Comparison of ENCODE assay signal across 9 cellular contexts in the genomic region with DNA sequence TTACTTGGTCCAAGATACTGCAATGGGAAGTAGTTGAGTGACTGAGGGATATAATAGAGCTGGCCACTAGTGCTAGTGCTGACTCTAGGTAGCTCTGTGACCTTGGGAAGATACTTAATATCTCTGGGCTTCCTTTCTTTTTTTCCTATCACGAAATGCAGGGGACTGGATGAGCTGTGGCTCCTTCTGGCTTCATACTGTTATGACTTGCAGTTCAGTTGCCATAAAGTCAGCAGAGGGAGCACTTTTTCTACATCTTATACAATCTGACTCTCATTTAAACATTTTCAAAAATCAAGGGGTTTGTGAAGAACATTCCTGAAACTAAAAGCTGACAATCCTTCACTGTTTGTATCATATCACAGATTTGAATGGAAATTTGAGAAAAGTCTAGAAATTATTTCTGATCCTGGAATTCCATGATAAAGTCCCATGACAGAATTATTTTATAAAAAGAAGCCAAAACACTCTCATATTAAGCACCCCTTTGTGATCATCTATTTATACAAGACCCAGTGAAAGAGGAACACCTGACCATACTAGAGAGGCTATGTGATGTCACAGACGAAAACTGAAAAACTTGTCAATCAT. TPM values are rescaled to one million over a fixed set of nuclear protein-coding genes. Genes with fewer than 3 reads are reported as not detected.
DNase-seq lines count a peak whose midpoint lies in the region; ATAC-seq and TF ChIP-seq lines count a peak whose summit lies in the region.
"Had no signal": no experiment of that assay in that cellular context is flagged by ENCODE, and none has a peak within 500 bp of the region (broad histone marks: within the 10 kb centered on the region; RNA-seq: fewer than 3 reads in every experiment).

No MANE protein-coding gene starts in this region.

- no peaks in the 10 kb centered on the region for H3K9me3 Mint-ChIP-seq in activated CD4-positive, alpha-beta T cell treated with anti-CD3 and anti-CD28 coated beads, Interleukin-2, amount 10 ng/mL, durations not matched to agents 24 days and 14 days
- no peaks in the 10 kb centered on the region for H3K9me3 Mint-ChIP-seq in natural killer cell

- DNase-seq in DMS153 (lab: John Stamatoyannopoulos, UW) (peak; percentile 14), HFF-Myc (ENCODE audit: extremely low read depth, low read depth) (no peak), dorsolateral prefrontal cortex (peak in 1 of 10 donors; percentile 22), natural killer cell (no peak)
- no peak for DNase-seq in activated CD4-positive, alpha-beta T cell treated with anti-CD3 and anti-CD28 coated beads, Interleukin-2, amount 10 ng/mL, durations not matched to agents 24 days and 14 days
- no peak for DNase-seq in activated CD8-positive, alpha-beta memory T cell treated with anti-CD3 and anti-CD28 coated beads for 24 hours

- H4K20me1 ChIP-seq in OCI-LY3 (ENCODE audit: insufficient read depth, low read length): no peaks in the 10 kb centered on the region
- no peaks in the 10 kb centered on the region for H4K20me1 ChIP-seq in neural cell (ENCODE audit: insufficient read depth)

- H3K36me3 ChIP-seq in OCI-LY3 (replicated peaks; ENCODE audit: low read depth, low read length): no peaks in the 10 kb centered on the region
- no peaks in the 10 kb centered on the region for H3K36me3 ChIP-seq in neural cell (ENCODE audit: insufficient read depth, low read length)
- H3K36me3 ChIP-seq: SJCRH30 had no signal

- no peak overlapping the region for H3K9ac ChIP-seq in OCI-LY3 (ENCODE audit: low read length)
- H3K9ac ChIP-seq in neural cell (ENCODE audit: low read length): no peak overlapping the region

- TF ChIP-seq EP300 in neural cell (conservative IDR thresholded peaks at IDR 0.05; ENCODE audit: poor library complexity, severe bottlenecking): no peak

- no peaks in the 10 kb centered on the region for H3F3A ChIP-seq in neural cell (ENCODE audit: insufficient read depth, low read length, poor library complexity, severe bottlenecking)

- H3K27ac ChIP-seq in OCI-LY3 (ENCODE audit: low read length) (no peak overlapping the region), dorsolateral prefrontal cortex (peak overlapping the region; percentile 72 to 100 (median 99)), neural cell (ENCODE audit: low read length) (no peak overlapping the region)
- H3K27ac ChIP-seq: SJCRH30 had no signal

- H2AFZ ChIP-seq in OCI-LY3 (ENCODE audit: low read depth, low read length): no peak overlapping the region
- no peak overlapping the region for H2AFZ ChIP-seq in neural cell (ENCODE audit: low read depth, low read length)

- peak; percentile 54 for TF ChIP-seq CTCF in HFF-Myc (IDR thresholded peaks at IDR 0.05; ENCODE audit: low read depth, low read length, missing control alignments)
- peak; percentile 82 for TF ChIP-seq CTCF in OCI-LY3 (IDR thresholded peaks at IDR 0.05; ENCODE audit: low read depth, low read length)
- TF ChIP-seq CTCF in dorsolateral prefrontal cortex (IDR thresholded peaks at IDR 0.05 in 54 of 56, conservative IDR thresholded peaks at IDR 0.05 in 2 of 56; ENCODE audit: low read depth in 1 of 56, partially characterized antibody in 56 of 56): peak in 55 of 56 donors; percentile 57 to 81 (median 70)
- peak; percentile 78 for TF ChIP-seq CTCF in neural cell (IDR thresholded peaks at IDR 0.05; ENCODE audit: poor library complexity, severe bottlenecking)
- no peak for TF ChIP-seq CTCF in natural killer cell (IDR thresholded peaks at IDR 0.05)

- peaks cover 79% of the 10 kb centered on the region for H3K27me3 Mint-ChIP-seq in activated CD4-positive, alpha-beta T cell treated with anti-CD3 and anti-CD28 coated beads, Interleukin-2, amount 10 ng/mL, durations not matched to agents 24 days and 14 days
- peaks cover 43 to 66% of the 10 kb centered on the region in 2 donors for H3K27me3 Mint-ChIP-seq in natural killer cell (ENCODE audit: low read depth in 2 of 2)

- H3K4me1 Mint-ChIP-seq in activated CD4-positive, alpha-beta T cell treated with anti-CD3 and anti-CD28 coated beads, Interleukin-2, amount 10 ng/mL, durations not matched to agents 24 days and 14 days: peaks cover 24% of the 10 kb centered on the region
- peaks cover 10 to 28% of the 10 kb centered on the region in 2 donors for H3K4me1 Mint-ChIP-seq in natural killer cell

- no peak for ATAC-seq in natural killer cell

- TF ChIP-seq RAD21 in neural cell (conservative IDR thresholded peaks at IDR 0.05): peak; percentile 79

- H3K9me2 ChIP-seq in neural cell (ENCODE audit: insufficient read depth, low read length): no peaks in the 10 kb centered on the region

- no peaks in the 10 kb centered on the region for H3K79me2 ChIP-seq in OCI-LY3 (ENCODE audit: low read length)
- no peaks in the 10 kb centered on the region for H3K79me2 ChIP-seq in neural cell (replicated peaks; ENCODE audit: insufficient read depth, low read length)

- H3K4me1 ChIP-seq in OCI-LY3 (ENCODE audit: low read length): peaks cover 58% of the 10 kb centered on the region

- peaks cover 44% of the 10 kb centered on the region for H3K27me3 ChIP-seq in OCI-LY3 (ENCODE audit: low read depth, low read length)
- no peaks in the 10 kb centered on the region for H3K27me3 ChIP-seq in dorsolateral prefrontal cortex
- H3K27me3 ChIP-seq in neural cell (ENCODE audit: insufficient read depth, low read depth, low read length): peaks cover 87% of the 10 kb centered on the region

- no peak overlapping the region for H3K4me3 ChIP-seq in HFF-Myc (replicated peaks; ENCODE audit: low read depth, low read length)
- peak overlapping the region; percentile 22 for H3K4me3 ChIP-seq in OCI-LY3 (ENCODE audit: low read length)
- H3K4me3 ChIP-seq in dorsolateral prefrontal cortex: peak overlapping the region in 56 of 59 donors; percentile 4 to 93 (median 80)
- no peak overlapping the region for H3K4me3 ChIP-seq in neural cell (ENCODE audit: low read length)
- H3K4me3 ChIP-seq: SJCRH30 had no signal

- H3K36me3 Mint-ChIP-seq in activated CD4-positive, alpha-beta T cell treated with anti-CD3 and anti-CD28 coated beads, Interleukin-2, amount 10 ng/mL, durations not matched to agents 24 days and 14 days (ENCODE audit: low read depth): no peaks in the 10 kb centered on the region
- no peaks in the 10 kb centered on the region for H3K36me3 Mint-ChIP-seq in natural killer cell

- peak overlapping the region; percentile 79 for H3K4me2 ChIP-seq in OCI-LY3 (ENCODE audit: low read length)
- H3K4me2 ChIP-seq in neural cell (ENCODE audit: low read length): no peak overlapping the region

- no peaks in the 10 kb centered on the region for H3K9me3 ChIP-seq in OCI-LY3 (ENCODE audit: insufficient read depth, low read length)
- no peaks in the 10 kb centered on the region for H3K9me3 ChIP-seq in neural cell (ENCODE audit: low read length)
- H3K9me3 ChIP-seq: SJCRH30 had no signal

- no peak overlapping the region for H3K4me3 Mint-ChIP-seq in activated CD4-positive, alpha-beta T cell treated with anti-CD3 and anti-CD28 coated beads, Interleukin-2, amount 10 ng/mL, durations not matched to agents 24 days and 14 days
- no peak overlapping the region for H3K4me3 Mint-ChIP-seq in natural killer cell

- H3K27ac Mint-ChIP-seq in activated CD4-positive, alpha-beta T cell treated with anti-CD3 and anti-CD28 coated beads, Interleukin-2, amount 10 ng/mL, durations not matched to agents 24 days and 14 days: no peak overlapping the region
- no peak overlapping the region for H3K27ac Mint-ChIP-seq in natural killer cell

- intact Hi-C loops in dorsolateral prefrontal cortex (cut with DNase I): loop anchor here in 1 of 2 donors (10.0 kb wide), 1 partner anchor 165 kb away; a partner anchor contains a TSS
- intact Hi-C loops in activated CD4-positive, alpha-beta T cell treated with anti-CD3 and anti-CD28 coated beads, Interleukin-2, amount 10 ng/mL, durations not matched to agents 24 days and 14 days (cut with micrococcal nuclease): loop anchor here (10.0 kb wide), 1 partner anchor 405 kb away; no protein-coding TSS in a partner anchor
- intact Hi-C loops in natural killer cell (cut with micrococcal nuclease): no loop called here

TF ChIP-seq in neural cell, 6 proteins besides CTCF, POLR2A, EP300 and RAD21:
- TF ChIP-seq SMC3 (conservative IDR thresholded peaks at IDR 0.05; ENCODE audit: poor library complexity) (peak; percentile 89), POLR2AphosphoS5 (IDR thresholded peaks at IDR 0.05) (no peak)

RNA-seq across cellular contexts. Expression of a gene that starts 5.4 kb away (rescaled TPM):
- total RNA-seq in dorsolateral prefrontal cortex (100 to 1,000 TPM in 109 of 120 experiments, 10 to 100 TPM in 11; 75.0 to 217 (median 136) TPM), natural killer cell (1 to 10 TPM in 1 of 3 donors, under 1 TPM in 1, not detected in 1; 0.09 to 3.7 TPM)
- 0.12 TPM in 1 of 2 replicates, not detected in the other for polyA plus RNA-seq in neural cell
- polyA minus RNA-seq in neural cell: not detected in 2 replicates
- not detected in 2 replicates for total RNA-seq in activated CD4-positive, alpha-beta T cell treated with anti-CD3 and anti-CD28 coated beads, Interleukin-2, amount 10 ng/mL, durations not matched to agents 24 days and 14 days

Comparison
In these comparisons a context has a peak if more than half of its experiments do, and no peak if none do; other contexts are left out.
1. H3K4me3 ChIP-seq: peak in OCI-LY3 (single experiment) and dorsolateral prefrontal cortex (56 of 59); none in HFF-Myc (single experiment) and neural cell (single experiment).
2. H3K27ac ChIP-seq: peak in dorsolateral prefrontal cortex (59 of 59); none in OCI-LY3 (single experiment) and neural cell (single experiment).
3. RNA of a gene that starts 5.4 kb away (total RNA-seq): 75.0 to 217 TPM in dorsolateral prefrontal cortex; 0.09 to 3.7 TPM in natural killer cell and not detected in activated CD4-positive, alpha-beta T cell treated with anti-CD3 and anti-CD28 coated beads, Interleukin-2, amount 10 ng/mL, durations not matched to agents 24 days and 14 days; every median in the first group is over 10 times any median in the second.